In the genomic region with DNA sequence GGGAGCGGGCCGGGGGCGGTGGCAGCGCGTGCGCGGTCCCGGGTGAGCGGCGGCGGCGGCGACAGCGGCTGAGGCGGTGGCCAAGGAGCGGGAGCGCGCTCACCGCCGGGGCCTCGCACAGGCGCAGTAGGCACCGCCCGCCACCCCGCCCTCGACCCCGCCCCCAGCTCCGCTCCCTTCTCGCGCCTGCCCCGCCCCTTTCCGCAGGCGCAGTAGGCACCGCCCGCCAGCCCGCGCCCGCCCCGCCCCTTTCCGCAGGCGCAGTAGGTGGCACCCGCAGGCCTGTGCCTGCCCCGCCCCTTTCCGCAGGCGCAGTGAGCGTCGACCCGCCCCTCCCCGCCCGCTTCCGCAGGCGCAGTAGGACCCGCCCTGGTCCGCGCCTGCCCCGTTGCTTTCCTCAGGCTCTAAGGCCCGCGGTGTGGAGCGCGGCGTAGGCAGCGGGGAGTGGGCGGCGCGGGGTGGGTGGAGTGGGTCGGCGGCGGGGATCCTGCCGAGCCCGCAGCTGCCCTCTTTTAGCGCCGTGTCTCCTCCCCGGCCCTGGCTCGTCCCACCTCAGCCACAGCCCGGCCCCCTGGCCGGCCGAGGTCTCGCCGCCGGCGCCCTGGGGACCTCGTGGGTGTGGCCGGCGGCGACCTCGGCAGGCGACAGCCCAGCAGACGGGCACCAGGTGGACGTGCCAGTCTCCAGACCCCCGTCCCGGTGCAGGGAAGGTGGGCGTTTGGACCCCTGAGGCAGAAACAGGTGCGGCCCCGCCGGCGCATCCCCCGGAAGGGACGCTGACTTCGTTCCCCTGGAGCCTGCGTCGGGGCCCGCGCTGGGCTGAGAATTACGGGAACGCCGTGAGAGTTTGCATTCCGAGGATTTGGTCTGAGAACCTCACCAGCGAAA, we compare ENCODE assay signal across 8 cellular contexts. TPM values are rescaled to one million over a fixed set of nuclear protein-coding genes. Genes with fewer than 3 reads are reported as not detected.
DNase-seq lines count a peak whose midpoint lies in the region; ATAC-seq and TF ChIP-seq lines count a peak whose summit lies in the region.

A gene with protein sequence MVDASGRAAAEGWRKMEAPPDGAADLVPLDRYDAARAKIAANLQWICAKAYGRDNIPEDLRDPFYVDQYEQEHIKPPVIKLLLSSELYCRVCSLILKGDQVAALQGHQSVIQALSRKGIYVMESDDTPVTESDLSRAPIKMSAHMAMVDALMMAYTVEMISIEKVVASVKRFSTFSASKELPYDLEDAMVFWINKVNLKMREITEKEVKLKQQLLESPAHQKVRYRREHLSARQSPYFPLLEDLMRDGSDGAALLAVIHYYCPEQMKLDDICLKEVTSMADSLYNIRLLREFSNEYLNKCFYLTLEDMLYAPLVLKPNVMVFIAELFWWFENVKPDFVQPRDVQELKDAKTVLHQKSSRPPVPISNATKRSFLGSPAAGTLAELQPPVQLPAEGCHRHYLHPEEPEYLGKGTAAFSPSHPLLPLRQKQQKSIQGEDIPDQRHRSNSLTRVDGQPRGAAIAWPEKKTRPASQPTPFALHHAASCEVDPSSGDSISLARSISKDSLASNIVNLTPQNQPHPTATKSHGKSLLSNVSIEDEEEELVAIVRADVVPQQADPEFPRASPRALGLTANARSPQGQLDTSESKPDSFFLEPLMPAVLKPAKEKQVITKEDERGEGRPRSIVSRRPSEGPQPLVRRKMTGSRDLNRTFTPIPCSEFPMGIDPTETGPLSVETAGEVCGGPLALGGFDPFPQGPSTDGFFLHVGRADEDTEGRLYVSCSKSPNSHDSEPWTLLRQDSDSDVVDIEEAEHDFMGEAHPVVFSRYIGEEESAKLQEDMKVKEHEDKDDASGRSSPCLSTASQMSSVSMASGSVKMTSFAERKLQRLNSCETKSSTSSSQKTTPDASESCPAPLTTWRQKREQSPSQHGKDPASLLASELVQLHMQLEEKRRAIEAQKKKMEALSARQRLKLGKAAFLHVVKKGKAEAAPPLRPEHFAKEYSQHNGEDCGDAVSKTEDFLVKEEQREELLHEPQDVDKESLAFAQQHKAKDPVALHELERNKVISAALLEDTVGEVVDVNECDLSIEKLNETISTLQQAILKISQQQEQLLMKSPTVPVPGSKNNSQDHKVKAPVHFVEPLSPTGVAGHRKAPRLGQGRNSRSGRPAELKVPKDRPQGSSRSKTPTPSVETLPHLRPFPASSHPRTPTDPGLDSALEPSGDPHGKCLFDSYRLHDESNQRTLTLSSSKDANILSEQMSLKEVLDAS (N-terminal part only) (minus strand): TSS at position 101 of the 888 bp plus-strand sequence. CDS start 387 bp downstream, outside the sequence.

- H3K36me3 ChIP-seq in RWPE2 (ENCODE audit: low read depth), result peaks cover 42% of the 10 kb centered on the region

- H3K4me3 Mint-ChIP-seq in natural killer cell treated with Interleukin-12 subunit alpha and Interleukin-12 subunit beta and Interleukin-15 and Interleukin-18, amount 100 ng/mL, for 72 hours, result peak within 1 kb of the TSS; percentile 85

- peaks cover 23% of the 10 kb centered on the region for H3K36me3 Mint-ChIP-seq in natural killer cell treated with Interleukin-12 subunit alpha and Interleukin-12 subunit beta and Interleukin-15 and Interleukin-18, amount 100 ng/mL, for 72 hours

- H3K4me1 ChIP-seq in RWPE2 (ENCODE audit: insufficient read depth, poor library complexity, severe bottlenecking), result peaks cover 37% of the 10 kb centered on the region

- H3K4me1 Mint-ChIP-seq in natural killer cell treated with Interleukin-12 subunit alpha and Interleukin-12 subunit beta and Interleukin-15 and Interleukin-18, amount 100 ng/mL, for 72 hours (ENCODE audit: low read depth in 2 of 2), result peaks cover 38 to 44% of the 10 kb centered on the region in 2 donors

- TF ChIP-seq CTCF in RWPE2 (IDR thresholded peaks at IDR 0.05; ENCODE audit: poor library complexity, severe bottlenecking) (no peak), fibroblast of pulmonary artery (IDR thresholded peaks at IDR 0.05; ENCODE audit: low read length, missing control alignments) (no peak)

- peak; percentile 78 for ATAC-seq in RWPE2 (ENCODE audit: low read depth)
- ATAC-seq in natural killer cell treated with Interleukin-12 subunit alpha and Interleukin-12 subunit beta and Interleukin-15 and Interleukin-18, amount 100 ng/mL, for 72 hours, result peak; percentile 93 to 95

- H3K27me3 ChIP-seq in RWPE2 (ENCODE audit: insufficient read depth, poor library complexity, severe bottlenecking), result no peaks in the 10 kb centered on the region

- H3K27ac ChIP-seq in RWPE2 (ENCODE audit: poor library complexity, severe bottlenecking), result peak within 1 kb of the TSS; percentile 75

- H3K9me3 Mint-ChIP-seq in natural killer cell treated with Interleukin-12 subunit alpha and Interleukin-12 subunit beta and Interleukin-15 and Interleukin-18, amount 100 ng/mL, for 72 hours, result no peaks in the 10 kb centered on the region

- no peaks in the 10 kb centered on the region for H3K9me3 ChIP-seq in RWPE2 (ENCODE audit: severe bottlenecking)

- peak; percentile 92 for DNase-seq in EL
- peak; percentile 80 for DNase-seq in H4 (ENCODE audit: low spot score)
- DNase-seq in M059J (ENCODE audit: low read depth), result peak; percentile 86
- DNase-seq in RWPE2 (ENCODE audit: low spot score), result peak; percentile 86
- DNase-seq in activated T-helper 9 cell treated with anti-CD3 and anti-CD28 coated beads, Interleukin-2, amount 50 U/mL, for 16 hours (ENCODE audit: low read depth), result peak; percentile 93
- peak; percentile 94 for DNase-seq in fibroblast of pulmonary artery (ENCODE audit: low read depth)
- peak; percentile 96 for DNase-seq in natural killer cell treated with Interleukin-12 subunit alpha and Interleukin-12 subunit beta and Interleukin-15 and Interleukin-18, amount 100 ng/mL, for 72 hours (ENCODE audit: low spot score)
- peak; percentile 92 for DNase-seq in stimulated activated naive CD4-positive, alpha-beta T cell treated with Interleukin-2 at 50 U/mL for 16 hours (lab: John Stamatoyannopoulos, UW)

- H3K27me3 Mint-ChIP-seq in natural killer cell treated with Interleukin-12 subunit alpha and Interleukin-12 subunit beta and Interleukin-15 and Interleukin-18, amount 100 ng/mL, for 72 hours, result no peaks in the 10 kb centered on the region

- peak within 1 kb of the TSS; percentile 57 to 74 for H3K27ac Mint-ChIP-seq in natural killer cell treated with Interleukin-12 subunit alpha and Interleukin-12 subunit beta and Interleukin-15 and Interleukin-18, amount 100 ng/mL, for 72 hours

- H3K4me3 ChIP-seq in RWPE2 (ENCODE audit: severe bottlenecking) (peak within 1 kb of the TSS; percentile 64), fibroblast of pulmonary artery (replicated peaks; ENCODE audit: low read depth, low read length) (peak within 1 kb of the TSS; percentile 63)

RNA-seq across cellular contexts. Expression of the gene that starts here (rescaled TPM):
- 11.0 and 13.5 TPM in 2 replicates for total RNA-seq in H4 (2014; rRNA removed; shearing (Covaris generic))
- 17.2 and 21.5 TPM in 2 replicates for total RNA-seq in M059J (2014; rRNA removed; shearing (Covaris generic))
- total RNA-seq in natural killer cell treated with Interleukin-12 subunit alpha and Interleukin-12 subunit beta and Interleukin-15 and Interleukin-18, amount 100 ng/mL, for 72 hours, result 10 to 100 TPM; 23.4 to 25.5 TPM

Comparison
In these comparisons a context has a peak if more than half of its experiments do, and no peak if none do; other contexts are left out.
1. Peak in every context shown above with its lines: DNase-seq, ATAC-seq, H3K4me3 ChIP-seq and H3K27ac ChIP-seq.